Comparison of ENCODE assay signal across 8 cellular contexts in genomic region chr9:34185778-34186551, GRCh38. TPM values are rescaled to one million over a fixed set of nuclear protein-coding genes. Genes with fewer than 3 reads are reported as not detected.
DNase-seq lines count a peak whose midpoint lies in the region; ATAC-seq and TF ChIP-seq lines count a peak whose summit lies in the region.

No MANE protein-coding gene starts in this region.

- no peak overlapping the region for H3K4me3 ChIP-seq in AG09309 (ENCODE audit: control insufficient read depth, low read depth, low read length)
- H3K4me3 ChIP-seq in neutrophil (ENCODE audit: low read depth in 1 of 2, low read length in 1 of 2): peak overlapping the region in 1 of 2 experiments; percentile 1
- no peak overlapping the region for H3K4me3 ChIP-seq in H7 (ENCODE audit: insufficient read depth, low read depth, low read length)

- H3K27me3 ChIP-seq in neutrophil (no peaks in the 10 kb centered on the region), H7 (ENCODE audit: control insufficient read depth, insufficient read depth, low read length) (no peaks in the 10 kb centered on the region)

- H3K9me3 ChIP-seq in neutrophil: no peaks in the 10 kb centered on the region

- ATAC-seq in GM18517 (IDR thresholded peaks at IDR 0.05; ENCODE audit: unreplicated experiment) (peak; percentile 80), HG03565 (IDR thresholded peaks at IDR 0.05; ENCODE audit: unreplicated experiment) (peak; percentile 73), SK-N-SH treated with all-trans-retinoic acid at 6 μM for 48 hours (peak; percentile 65), esophagus mucosa (peak; percentile 96), GM19023 (IDR thresholded peaks at IDR 0.05; ENCODE audit: unreplicated experiment) (no peak)

- TF ChIP-seq CTCF in AG09309 (IDR thresholded peaks at IDR 0.05; ENCODE audit: control insufficient read depth, insufficient read depth, low read depth, low read length, missing control alignments) (no peak), neutrophil (IDR thresholded peaks at IDR 0.05) (no peak)

- H3K36me3 ChIP-seq in neutrophil (peaks cover 28% of the 10 kb centered on the region), H7 (replicated peaks; ENCODE audit: control insufficient read depth, insufficient read depth, low read length) (no peaks in the 10 kb centered on the region)

- peak overlapping the region; percentile 80 for H3K27ac ChIP-seq in neutrophil

- DNase-seq in AG09309 (ENCODE audit: low read depth) (peak; percentile 92), H7 (no peak)

- peaks cover 49 to 50% of the 10 kb centered on the region in 2 experiments for H3K4me1 ChIP-seq in neutrophil (ENCODE audit: control insufficient read depth in 1 of 2, insufficient read depth in 1 of 2, low read depth in 1 of 2, low read length in 1 of 2)

TF ChIP-seq in SK-N-SH treated with all-trans-retinoic acid at 6 μM for 48 hours, 23 proteins besides CTCF, POLR2A, EP300 and RAD21:
- TF ChIP-seq ZNF8 (CRISPR knock-in tag; IDR thresholded peaks at IDR 0.05) (no peak), TCF4 (CRISPR knock-in tag; IDR thresholded peaks at IDR 0.05; ENCODE audit: borderline replicate concordance) (no peak), CSDC2 (CRISPR knock-in tag; IDR thresholded peaks at IDR 0.05) (no peak), ISL1 (CRISPR knock-in tag; IDR thresholded peaks at IDR 0.05) (peak; percentile 59), POU6F1 (CRISPR knock-in tag; IDR thresholded peaks at IDR 0.05; ENCODE audit: borderline replicate concordance, low read depth) (no peak), ZFP30 (CRISPR knock-in tag; IDR thresholded peaks at IDR 0.05) (no peak)

RNA-seq across cellular contexts. Expression of gene UBAP1, which starts 7.1 kb away (rescaled TPM):
- 63.9 TPM for total RNA-seq in esophagus mucosa
- total RNA-seq in H7 (2014; rRNA removed; shearing (Covaris generic)): 28.3 and 29.0 TPM in 2 replicates

RNA-seq across cellular contexts. Expression of gene DCAF12, which starts 59.5 kb away (rescaled TPM):
- total RNA-seq in esophagus mucosa: 39.5 TPM
- total RNA-seq in H7 (2014; rRNA removed; shearing (Covaris generic)): 31.1 and 32.5 TPM in 2 replicates
